Comparison of ENCODE assay signal across 10 cellular contexts in the genomic region with DNA sequence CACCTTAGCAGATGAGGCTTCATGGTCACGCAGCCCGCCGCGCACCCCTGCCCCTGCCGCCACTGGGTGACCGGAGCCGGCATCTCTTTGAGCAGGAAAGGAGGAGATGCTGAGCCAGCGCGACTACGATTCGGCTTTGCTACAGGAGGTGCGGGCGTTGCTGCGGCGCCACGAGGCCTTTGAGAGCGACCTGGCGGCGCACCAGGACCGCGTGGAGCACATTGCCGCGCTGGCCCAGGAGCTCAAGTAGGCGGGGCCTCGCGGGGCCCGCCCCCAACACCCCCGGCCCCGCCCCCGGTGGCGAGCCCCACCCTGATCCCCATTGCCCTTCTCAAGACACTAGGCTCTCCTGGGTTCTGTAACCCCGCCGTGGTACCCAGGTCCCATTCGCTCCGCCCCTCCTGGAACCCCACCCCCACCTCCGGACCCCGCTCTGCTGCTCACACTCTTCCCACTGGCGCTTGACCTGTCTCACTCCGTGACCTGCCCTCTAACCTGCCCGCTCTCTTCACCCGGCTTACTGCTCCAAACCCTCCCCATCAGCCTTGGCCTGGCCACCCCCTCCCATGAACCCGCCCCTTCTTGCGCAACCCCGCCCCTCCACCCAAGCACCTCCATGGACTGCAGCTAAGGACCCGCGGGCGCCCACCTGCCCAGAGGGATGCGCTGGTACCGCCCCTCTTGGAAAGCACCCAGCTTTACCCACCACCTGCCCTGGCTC. TPM values are rescaled to one million over a fixed set of nuclear protein-coding genes. Genes with fewer than 3 reads are reported as not detected.
A peak's percentile ranks its signal among the peaks of the same experiment; 100 is the strongest.
DNase-seq lines count a peak whose midpoint lies in the region; ATAC-seq and TF ChIP-seq lines count a peak whose summit lies in the region.
"Had no signal": no experiment of that assay in that cellular context is flagged by ENCODE, and none has a peak within 500 bp of the region (broad histone marks: within the 10 kb centered on the region; RNA-seq: fewer than 3 reads in every experiment).

No MANE protein-coding gene starts in this region.

- POLR2A ChIA-PET in activated CD4-positive, alpha-beta memory T cell treated with anti-CD3 and anti-CD28 coated beads for 36 hours (lab: Charles Lee): no interaction called here

- no peaks in the 10 kb centered on the region for H3K36me3 Mint-ChIP-seq in activated CD4-positive, alpha-beta memory T cell treated with anti-CD3 and anti-CD28 coated beads for 36 hours

- H3K4me3 Mint-ChIP-seq in activated CD4-positive, alpha-beta memory T cell treated with anti-CD3 and anti-CD28 coated beads for 36 hours: no peak overlapping the region

- no peaks in the 10 kb centered on the region for H3K9me3 Mint-ChIP-seq in activated CD4-positive, alpha-beta memory T cell treated with anti-CD3 and anti-CD28 coated beads for 36 hours

- ATAC-seq in HG03159 (IDR thresholded peaks at IDR 0.05; ENCODE audit: unreplicated experiment): no peak

- TF ChIP-seq EP300 in esophagus muscularis mucosa (IDR thresholded peaks at IDR 0.05): no peak

- H3K9me3 ChIP-seq in esophagus muscularis mucosa: no peaks in the 10 kb centered on the region

- peaks cover 0 to 10% (median 0%) of the 10 kb centered on the region in 4 donors for H3K27me3 ChIP-seq in esophagus muscularis mucosa
- H3K27me3 ChIP-seq: brain microvascular endothelial cell had no signal

- H3K4me1 ChIP-seq in esophagus muscularis mucosa: peaks cover 8 to 16% (median 12%) of the 10 kb centered on the region in 4 donors

- intact Hi-C loops in activated CD4-positive, alpha-beta memory T cell treated with anti-CD3 and anti-CD28 coated beads for 36 hours (cut with micrococcal nuclease): no loop called here
- intact Hi-C loops in esophagus muscularis mucosa (cut with DNase I): no loop called here

- 24% methylated on average over 20 of the region's 49 CpGs for WGBS in esophagus muscularis mucosa

- H3K27me3 Mint-ChIP-seq in activated CD4-positive, alpha-beta memory T cell treated with anti-CD3 and anti-CD28 coated beads for 36 hours: peaks cover 8% of the 10 kb centered on the region

- TF ChIP-seq POLR2A in esophagus muscularis mucosa (IDR thresholded peaks at IDR 0.05; ENCODE audit: low read depth): no peak

- peak; percentile 51 for DNase-seq in GM03348 (ENCODE audit: low spot score)
- peak; percentile 40 for DNase-seq in activated CD4-positive, alpha-beta memory T cell treated with anti-CD3 and anti-CD28 coated beads for 36 hours
- DNase-seq in esophagus muscularis mucosa (ENCODE audit: extremely low spot score): no peak
- DNase-seq in stimulated activated CD4-positive, alpha-beta T cell treated with anti-CD3 and anti-CD28 coated beads, Interleukin-15, amount 100 ng/mL, for 24 hours: peak; percentile 45
- DNase-seq in SKM-1 (lab: John Stamatoyannopoulos, UW; ENCODE audit: unreplicated experiment): no peak
- no peak for DNase-seq in MV-4-11 (lab: John Stamatoyannopoulos, UW)
- no peak for DNase-seq in DMS153 (lab: John Stamatoyannopoulos, UW)
- DNase-seq: brain microvascular endothelial cell had no signal

- H3K4me1 Mint-ChIP-seq in activated CD4-positive, alpha-beta memory T cell treated with anti-CD3 and anti-CD28 coated beads for 36 hours (ENCODE audit: low read depth): no peaks in the 10 kb centered on the region

- no peak overlapping the region for H3K27ac Mint-ChIP-seq in activated CD4-positive, alpha-beta memory T cell treated with anti-CD3 and anti-CD28 coated beads for 36 hours

- CTCF ChIA-PET in activated CD4-positive, alpha-beta memory T cell treated with anti-CD3 and anti-CD28 coated beads for 36 hours (lab: Charles Lee): interaction anchor here (0.6 to 1.4 kb wide), 2 partner anchors 119 to 839 kb away, joined by 3 read pairs; a partner anchor contains a TSS

- peak overlapping the region; percentile 17 to 38 (median 26) for H3K4me3 ChIP-seq in esophagus muscularis mucosa

- no peak for TF ChIP-seq CTCF in esophagus muscularis mucosa (IDR thresholded peaks at IDR 0.05)

- peaks cover 0 to 20% (median 12%) of the 10 kb centered on the region in 4 donors for H3K36me3 ChIP-seq in esophagus muscularis mucosa
- H3K36me3 ChIP-seq: brain microvascular endothelial cell had no signal

- no peak overlapping the region for H3K27ac ChIP-seq in esophagus muscularis mucosa (replicated peaks in 1 of 4)
- H3K27ac ChIP-seq: brain microvascular endothelial cell had no signal

RNA-seq across cellular contexts. Expression of a gene that starts 9.1 kb away (rescaled TPM):
- total RNA-seq in activated CD4-positive, alpha-beta memory T cell treated with anti-CD3 and anti-CD28 coated beads for 36 hours: 1 to 10 TPM; 1.4 to 1.5 TPM
- 100 to 1,000 TPM in 2 of 4 donors, 10 to 100 TPM in 2; 73.1 to 112 (median 96.6) TPM for total RNA-seq in esophagus muscularis mucosa

RNA-seq across cellular contexts. Expression of a gene that starts 12.6 kb away (rescaled TPM):
- under 1 TPM; 0.15 to 0.24 TPM for total RNA-seq in activated CD4-positive, alpha-beta memory T cell treated with anti-CD3 and anti-CD28 coated beads for 36 hours
- total RNA-seq in esophagus muscularis mucosa: not detected
- total RNA-seq: T-helper 1 cell treated with Interleukin-12 subunit alpha and Interleukin-12 subunit beta and Interleukin-4 antibody, amounts not matched to agents 30 ng/mL and 1 ng/mL, for 36 hours had no signal

RNA-seq across cellular contexts. Expression of a gene that starts 13.5 kb away (rescaled TPM):
- 10 to 100 TPM; 13.5 to 14.9 TPM for total RNA-seq in activated CD4-positive, alpha-beta memory T cell treated with anti-CD3 and anti-CD28 coated beads for 36 hours
- total RNA-seq in esophagus muscularis mucosa: 10 to 100 TPM in 2 of 4 donors, 1 to 10 TPM in 2; 7.6 to 16.2 (median 12.2) TPM

RNA-seq across cellular contexts. Expression of a gene that starts 33.6 kb away (rescaled TPM):
- total RNA-seq in activated CD4-positive, alpha-beta memory T cell treated with anti-CD3 and anti-CD28 coated beads for 36 hours: under 1 TPM; 0.12 to 0.24 TPM
- total RNA-seq in esophagus muscularis mucosa: under 1 TPM; 0.17 to 0.83 (median 0.46) TPM

RNA-seq across cellular contexts. Expression of a gene that starts 33.7 kb away (rescaled TPM):
- 10 to 100 TPM; 24.2 to 26.9 TPM for total RNA-seq in activated CD4-positive, alpha-beta memory T cell treated with anti-CD3 and anti-CD28 coated beads for 36 hours
- total RNA-seq in esophagus muscularis mucosa: 10 to 100 TPM; 27.8 to 50.7 (median 34.8) TPM

Comparison
In these comparisons a context has a peak if more than half of its experiments do, and no peak if none do; other contexts are left out.
1. DNase-seq: peak in GM03348 (single experiment), activated CD4-positive, alpha-beta memory T cell treated with anti-CD3 and anti-CD28 coated beads for 36 hours (single experiment) and stimulated activated CD4-positive, alpha-beta T cell treated with anti-CD3 and anti-CD28 coated beads, Interleukin-15, amount 100 ng/mL, for 24 hours (single experiment); none in esophagus muscularis mucosa (single experiment), SKM-1 (single experiment), MV-4-11 (single experiment) and DMS153 (single experiment).
2. RNA of a gene that starts 9.1 kb away (total RNA-seq): 73.1 to 112 TPM in esophagus muscularis mucosa; 1.4 to 1.5 TPM in activated CD4-positive, alpha-beta memory T cell treated with anti-CD3 and anti-CD28 coated beads for 36 hours; every median in the first group is over 10 times any median in the second.